ENCODE assay signal across 8 cellular contexts in the genomic region with DNA sequence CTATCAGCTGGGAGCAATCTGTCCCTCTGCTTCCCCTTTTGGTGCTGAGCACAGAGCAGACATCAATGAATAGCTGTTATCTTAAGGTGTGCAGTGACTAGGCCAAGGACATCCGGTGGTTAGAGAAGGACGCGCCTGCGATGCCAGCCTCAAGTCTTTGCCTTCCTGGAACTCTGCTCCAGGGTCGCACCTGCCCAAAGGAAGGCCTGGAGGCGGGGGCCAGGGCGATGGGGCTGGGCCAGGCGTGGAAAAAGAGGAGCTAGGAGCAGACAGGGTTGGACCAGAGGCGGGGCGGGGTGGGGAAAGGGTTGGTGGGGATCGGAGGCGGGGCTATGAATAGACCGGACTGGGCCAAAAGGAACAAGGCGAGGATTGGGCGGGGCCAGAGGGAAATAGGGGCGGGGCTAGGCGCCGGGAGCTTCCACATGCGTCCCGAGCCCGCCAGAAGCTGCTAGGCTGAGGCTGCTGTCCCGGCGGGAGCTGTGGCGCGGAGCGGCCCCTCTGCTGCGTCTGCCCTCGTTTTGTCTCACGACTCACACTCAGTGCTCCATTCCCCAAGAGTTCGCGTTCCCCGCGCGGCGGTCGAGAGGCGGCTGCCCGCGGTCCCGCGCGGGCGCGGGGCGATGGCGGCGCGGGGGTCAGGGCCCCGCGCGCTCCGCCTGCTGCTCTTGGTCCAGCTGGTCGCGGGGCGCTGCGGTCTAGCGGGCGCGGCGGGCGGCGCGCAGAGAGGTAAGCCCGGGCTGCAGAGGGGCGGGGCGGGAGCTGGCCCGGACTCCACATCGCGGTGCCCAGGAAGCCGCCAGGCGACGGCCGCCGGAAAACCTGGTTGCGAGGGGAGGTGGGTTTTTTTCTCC. TPM values are rescaled to one million over a fixed set of nuclear protein-coding genes. Genes with fewer than 3 reads are reported as not detected.
A peak's percentile ranks its signal among the peaks of the same experiment; 100 is the strongest.
DNase-seq lines count a peak whose midpoint lies in the region; ATAC-seq and TF ChIP-seq lines count a peak whose summit lies in the region.

Gene CHRNA5 (plus strand): TSS at position 424 of the 854 bp plus-strand sequence. CDS start 200 bp downstream, at position 624.

- no TSS peak for BruUV-seq in A673 (replicated peaks; lab: Mats Ljungman, UMichigan)

- peaks cover 12% of the 10 kb centered on the region for H3K4me1 ChIP-seq in A673 (ENCODE audit: insufficient read depth, low read length, poor library complexity, severe bottlenecking)
- H3K4me1 ChIP-seq in left lung = peaks cover 6 to 18% of the 10 kb centered on the region in 2 donors

- H3K27me3 ChIP-seq in A673 (replicated peaks; ENCODE audit: insufficient read depth, low read depth, low read length, poor library complexity) = no peaks in the 10 kb centered on the region
- H3K27me3 ChIP-seq in left lung = peaks cover 8 to 56% of the 10 kb centered on the region in 2 donors

- TF ChIP-seq CTCF in A673 (conservative IDR thresholded peaks at IDR 0.05; ENCODE audit: low read depth, low read length) (no peak), choroid plexus epithelial cell (conservative IDR thresholded peaks at IDR 0.05; ENCODE audit: low read depth, low read length) (no peak), left lung (IDR thresholded peaks at IDR 0.05) (no peak)

- POLR2A ChIA-PET in A673 (lab: Charles Lee; ENCODE audit: low non-redundant PET) = interaction anchor here (0.6 kb wide), 2 partner anchors 23 to 235 kb away, joined by 5 read pairs; no protein-coding TSS in a partner anchor

- H3K27ac ChIP-seq in A673 (ENCODE audit: low read depth, low read length, poor library complexity, severe bottlenecking) = peak within 1 kb of the TSS; percentile 51
- no peak within 1 kb of the TSS for H3K27ac ChIP-seq in left lung

- DNase-seq in A673 (ENCODE audit: low spot score) = peak; percentile 94
- peak; percentile 90 for DNase-seq in NCI-H226
- DNase-seq in choroid plexus epithelial cell (ENCODE audit: low read depth) = peak; percentile 84
- peak; percentile 89 to 94 for DNase-seq in left lung
- peak; percentile 3 to 71 (median 33) for DNase-seq in stimulated activated CD4-positive, alpha-beta T cell treated with anti-CD3 and anti-CD28 coated beads, TNF-alpha, amount 100 ng/mL, for 1 hour (ENCODE audit: low read depth in 3 of 3, low spot score in 1 of 3)

- no peaks in the 10 kb centered on the region for H3K36me3 ChIP-seq in A673 (ENCODE audit: insufficient read depth, low read length, poor library complexity, severe bottlenecking)
- H3K36me3 ChIP-seq in left lung = no peaks in the 10 kb centered on the region

- intact Hi-C loops in A673 (cut with micrococcal nuclease; ENCODE audit: unreplicated experiment) = loop anchor here (10.0 kb wide), 1 partner anchor 261 kb away; no protein-coding TSS in a partner anchor
- intact Hi-C loops in left lung (cut with DNase I) = no loop called here

- H3K4me3 ChIP-seq in A673 (ENCODE audit: low read depth, low read length, poor library complexity, severe bottlenecking) (peak within 1 kb of the TSS; percentile 68), choroid plexus epithelial cell (ENCODE audit: low read depth, low read length) (peak within 1 kb of the TSS; percentile 70), left lung (peak within 1 kb of the TSS; percentile 44 to 51)

- CTCF ChIA-PET in A673 (lab: Charles Lee) = interaction anchor here (0.6 to 0.8 kb wide), 7 partner anchors 11 to 768 kb away, joined by 3 to 10 read pairs (median 5); partner anchors contain the start of gene HYKK

- H3K9me3 ChIP-seq in A673 (ENCODE audit: low read depth, low read length, poor library complexity, severe bottlenecking) (no peaks in the 10 kb centered on the region), left lung (no peaks in the 10 kb centered on the region)

- ATAC-seq in GM18868 (IDR thresholded peaks at IDR 0.05; ENCODE audit: unreplicated experiment) (peak; percentile 83), HG03159 (IDR thresholded peaks at IDR 0.05; ENCODE audit: unreplicated experiment) (peak; percentile 68), left lung (peak; percentile 98)
- peak; percentile 78 to 88 for ATAC-seq in activated CD4-positive, CD25-positive, alpha-beta regulatory T cell treated with anti-CD3 and anti-CD28 coated beads, Interleukin-2, amount 50 U/mL, for 24 hours

RNA-seq across cellular contexts. Expression of gene CHRNA5, which starts in this region (rescaled TPM):
- total RNA-seq in A673 (2021) (18.9 and 19.1 TPM in 2 replicates), left lung (1 to 10 TPM; 1.3 to 2.5 TPM)

Comparison
In these comparisons a context has a peak if more than half of its experiments do, and no peak if none do; other contexts are left out.
1. DNase-seq: peak in every context shown above with its lines; median percentile 94 in A673; 92 in left lung; 90 in NCI-H226; 84 in choroid plexus epithelial cell; 33 in stimulated activated CD4-positive, alpha-beta T cell treated with anti-CD3 and anti-CD28 coated beads, TNF-alpha, amount 100 ng/mL, for 1 hour.